24 cellular contexts compared by ENCODE assay signal in the genomic region with DNA sequence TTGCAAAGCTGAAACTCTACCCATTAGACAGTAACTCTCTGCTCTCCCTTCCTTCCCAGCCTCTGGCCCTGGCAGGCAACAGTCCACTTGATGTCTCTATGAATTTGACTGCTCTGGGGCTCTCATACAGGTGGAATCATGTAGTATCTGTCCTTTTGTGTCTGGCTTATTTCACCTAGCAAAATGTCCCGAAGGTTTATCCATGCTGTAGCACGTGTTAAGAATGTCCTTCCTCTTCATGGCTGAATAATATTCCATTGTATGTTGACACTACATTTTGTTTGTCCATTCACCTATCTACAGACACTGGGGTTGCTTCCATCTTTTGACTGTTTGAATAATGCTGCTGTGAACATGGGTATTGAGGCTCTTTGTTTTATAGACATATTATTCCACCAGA.
"Had no signal": no experiment of that assay in that cellular context is flagged by ENCODE, and none has a peak within 500 bp of the region (broad histone marks: within the 10 kb centered on the region; RNA-seq: fewer than 3 reads in every experiment).

No MANE protein-coding gene starts in this region.

- H3K27ac ChIP-seq: ascending aorta, coronary artery, dorsolateral prefrontal cortex, esophagus squamous epithelium, gastroesophageal sphincter had no signal

- ATAC-seq: activated CD4-positive, alpha-beta T cell treated with anti-CD3 and anti-CD28 coated beads for 36 hours; activated naive CD4-positive, alpha-beta T cell treated with anti-CD3 and anti-CD28 coated beads, Interleukin-2, amount 50 U/mL, for 72 hours; activated T-cell treated with anti-CD3 and anti-CD28 coated beads, Interleukin-2, amount 50 U/mL, for 72 hours; gastroesophageal sphincter had no signal

- DNase-seq: activated CD4-positive, alpha-beta memory T cell treated with anti-CD3 and anti-CD28 coated beads, Interleukin-2, amount 10 ng/mL, durations not matched to agents 7 days and 5 days; activated CD4-positive, alpha-beta T cell treated with anti-CD3 and anti-CD28 coated beads for 36 hours; activated CD4-positive, alpha-beta T cell treated with anti-CD3 and anti-CD28 coated beads, Interleukin-2, amount 10 ng/mL, durations not matched to agents 24 days and 14 days; activated CD4-positive, CD25-positive, alpha-beta regulatory T cell; activated CD4-positive, CD25-positive, alpha-beta regulatory T cell treated with anti-CD3 and anti-CD28 coated beads, Interleukin-2, amount 50 U/mL, for 72 hours; activated CD8-positive, alpha-beta memory T cell treated with anti-CD3 and anti-CD28 coated beads, Interleukin-2, amount 50 U/mL, for 48 hours; activated gamma-delta T cell; activated naive CD4-positive, alpha-beta T cell; activated naive CD4-positive, alpha-beta T cell treated with anti-CD3 and anti-CD28 coated beads, Interleukin-2, amount 10 ng/mL, durations not matched to agents 7 days and 5 days; activated naive CD8-positive, alpha-beta T cell treated with anti-CD3 and anti-CD28 coated beads, Interleukin-2, amount 10 ng/mL, durations not matched to agents 7 days and 5 days; activated T-cell treated with anti-CD3 and anti-CD28 coated beads for 4 hours; activated T-cell treated with anti-CD3 and anti-CD28 coated beads, Interleukin-2, amount 50 U/mL, for 24 hours; activated T-cell treated with anti-CD3 and anti-CD28 coated beads, Interleukin-2, amount 50 U/mL, for 72 hours; dorsolateral prefrontal cortex; effector memory CD4-positive, alpha-beta T cell; endodermal cell; erythroblast; esophagus squamous epithelium; foreskin melanocyte; T-helper 2 cell had no signal

- H3K9me3 ChIP-seq: ascending aorta, esophagus squamous epithelium, gastroesophageal sphincter had no signal

- H3K4me3 ChIP-seq: ascending aorta, coronary artery, dorsolateral prefrontal cortex, esophagus squamous epithelium, gastroesophageal sphincter had no signal

- H3K4me1 ChIP-seq: ascending aorta, esophagus squamous epithelium had no signal

- H3K27me3 ChIP-seq: ascending aorta, esophagus squamous epithelium, gastroesophageal sphincter had no signal
